11 cellular contexts compared by ENCODE assay signal in genomic region chr4:3430524-3430923, GRCh38. TPM values are rescaled to one million over a fixed set of nuclear protein-coding genes. Genes with fewer than 3 reads are reported as not detected.
"Had no signal": no experiment of that assay in that cellular context is flagged by ENCODE, and none has a peak within 500 bp of the region (broad histone marks: within the 10 kb centered on the region; RNA-seq: fewer than 3 reads in every experiment).

No MANE protein-coding gene starts in this region.

- FAIRE-seq: H1, H54, HTR-8/SVneo, K562 had no signal

- DNase-seq: H9, HCEC 1CT, HFFc6, IMR-90, KG1 had no signal

- ATAC-seq: GM23338, K562 had no signal

- H3K4me2 ChIP-seq: GM23338 had no signal

- H3K4me3 ChIP-seq: GM23338, K562 had no signal

RNA-seq across cellular contexts. Expression of gene HGFAC, which starts 11.2 kb away (rescaled TPM):
- total RNA-seq: HT-29, IMR-90, K562 had no signal
- polyA plus RNA-seq: GM23338 had no signal

RNA-seq across cellular contexts. Expression of gene DOK7, which starts 32.6 kb away (rescaled TPM):
- total RNA-seq: H1, HFFc6, IMR-90, K562 had no signal
- polyA plus RNA-seq: IMR-90, K562 had no signal
